ENCODE assay signal across 8 cellular contexts in genomic region chr10:88386204-88386877, GRCh38.
DNase-seq lines count a peak whose midpoint lies in the region; ATAC-seq and TF ChIP-seq lines count a peak whose summit lies in the region.

No MANE protein-coding gene starts in this region.

- no peaks in the 10 kb centered on the region for H3K27me3 ChIP-seq in adrenal gland

- H3K4me3 Mint-ChIP-seq in activated naive CD8-positive, alpha-beta T cell treated with anti-CD3 and anti-CD28 coated beads, Interleukin-2, amount 50 U/mL, for 24 hours, result no peak overlapping the region
- H3K4me3 Mint-ChIP-seq in activated naive CD8-positive, alpha-beta T cell treated with anti-CD3 and anti-CD28 coated beads for 36 hours, result no peak overlapping the region
- H3K4me3 Mint-ChIP-seq in effector memory CD8-positive, alpha-beta T cell, result peak overlapping the region in 1 of 2 donors; percentile 76

- TF ChIP-seq POLR2A in adrenal gland (IDR thresholded peaks at IDR 0.05), result no peak

- H3K4me3 ChIP-seq in adrenal gland, result peak overlapping the region in 2 of 4 donors; percentile 18 to 37

- H3K36me3 ChIP-seq in adrenal gland (replicated peaks in 1 of 2), result no peaks in the 10 kb centered on the region

- no peaks in the 10 kb centered on the region for H3K36me3 Mint-ChIP-seq in activated naive CD8-positive, alpha-beta T cell treated with anti-CD3 and anti-CD28 coated beads, Interleukin-2, amount 50 U/mL, for 24 hours (ENCODE audit: low read depth)
- peaks cover 5% of the 10 kb centered on the region for H3K36me3 Mint-ChIP-seq in activated naive CD8-positive, alpha-beta T cell treated with anti-CD3 and anti-CD28 coated beads for 36 hours
- peaks cover 7% of the 10 kb centered on the region for H3K36me3 Mint-ChIP-seq in effector memory CD8-positive, alpha-beta T cell (ENCODE audit: insufficient read depth)

- H3K27ac Mint-ChIP-seq in activated naive CD8-positive, alpha-beta T cell treated with anti-CD3 and anti-CD28 coated beads, Interleukin-2, amount 50 U/mL, for 24 hours, result no peak overlapping the region
- no peak overlapping the region for H3K27ac Mint-ChIP-seq in activated naive CD8-positive, alpha-beta T cell treated with anti-CD3 and anti-CD28 coated beads for 36 hours
- no peak overlapping the region for H3K27ac Mint-ChIP-seq in effector memory CD8-positive, alpha-beta T cell

- DNase-seq in activated naive CD8-positive, alpha-beta T cell treated with anti-CD3 and anti-CD28 coated beads, Interleukin-2, amount 50 U/mL, for 24 hours, result no peak
- DNase-seq in activated naive CD8-positive, alpha-beta T cell treated with anti-CD3 and anti-CD28 coated beads for 36 hours, result no peak
- DNase-seq in adrenal gland (peak in 1 of 7 donors; percentile 6), left kidney (ENCODE audit: low read depth, low spot score) (peak; percentile 62), NK-92 (lab: John Stamatoyannopoulos, UW; ENCODE audit: unreplicated experiment) (no peak), HCEC 1CT (no peak)
- no peak for DNase-seq in effector memory CD8-positive, alpha-beta T cell

- no peak for TF ChIP-seq CTCF in adrenal gland (IDR thresholded peaks at IDR 0.05)

- peak overlapping the region; percentile 50 to 85 (median 73) for H3K27ac ChIP-seq in adrenal gland

- no peaks in the 10 kb centered on the region for H3K27me3 Mint-ChIP-seq in activated naive CD8-positive, alpha-beta T cell treated with anti-CD3 and anti-CD28 coated beads, Interleukin-2, amount 50 U/mL, for 24 hours
- H3K27me3 Mint-ChIP-seq in activated naive CD8-positive, alpha-beta T cell treated with anti-CD3 and anti-CD28 coated beads for 36 hours, result no peaks in the 10 kb centered on the region
- H3K27me3 Mint-ChIP-seq in effector memory CD8-positive, alpha-beta T cell, result no peaks in the 10 kb centered on the region

- no peaks in the 10 kb centered on the region for H3K9me3 ChIP-seq in adrenal gland (replicated peaks in 1 of 3)

- intact Hi-C loops in adrenal gland (cut with DNase I), result loop anchor here (5.0 to 10.0 kb wide), 2 partner anchors 522 to 524 kb away; partner anchors contain the start of genes KLLN (in 2 of the 2) and PTEN (in 2 of the 2)

- peaks cover 19% of the 10 kb centered on the region for H3K4me1 Mint-ChIP-seq in activated naive CD8-positive, alpha-beta T cell treated with anti-CD3 and anti-CD28 coated beads, Interleukin-2, amount 50 U/mL, for 24 hours
- peaks cover 19% of the 10 kb centered on the region for H3K4me1 Mint-ChIP-seq in activated naive CD8-positive, alpha-beta T cell treated with anti-CD3 and anti-CD28 coated beads for 36 hours
- H3K4me1 Mint-ChIP-seq in effector memory CD8-positive, alpha-beta T cell (ENCODE audit: low read depth in 2 of 2), result peaks cover 0 to 19% of the 10 kb centered on the region in 2 donors

- peaks cover 5% of the 10 kb centered on the region for H3K9me3 Mint-ChIP-seq in activated naive CD8-positive, alpha-beta T cell treated with anti-CD3 and anti-CD28 coated beads, Interleukin-2, amount 50 U/mL, for 24 hours
- H3K9me3 Mint-ChIP-seq in activated naive CD8-positive, alpha-beta T cell treated with anti-CD3 and anti-CD28 coated beads for 36 hours, result peaks cover 2% of the 10 kb centered on the region
- H3K9me3 Mint-ChIP-seq in effector memory CD8-positive, alpha-beta T cell, result no peaks in the 10 kb centered on the region

- H3K4me1 ChIP-seq in adrenal gland (replicated peaks in 1 of 2), result peaks cover 22 to 48% of the 10 kb centered on the region in 2 donors

- ATAC-seq in activated naive CD8-positive, alpha-beta T cell treated with anti-CD3 and anti-CD28 coated beads, Interleukin-2, amount 50 U/mL, for 24 hours, result peak; percentile 17
- peak; percentile 36 for ATAC-seq in HG03108 (IDR thresholded peaks at IDR 0.05; ENCODE audit: unreplicated experiment)
- no peak for ATAC-seq in effector memory CD8-positive, alpha-beta T cell (replicated peaks)

- 3 to 7% (median 4%) methylated on average over 3 of the region's 3 CpGs for WGBS in adrenal gland, 4 donors
